ENCODE assay signal across 27 cellular contexts in the genomic region with DNA sequence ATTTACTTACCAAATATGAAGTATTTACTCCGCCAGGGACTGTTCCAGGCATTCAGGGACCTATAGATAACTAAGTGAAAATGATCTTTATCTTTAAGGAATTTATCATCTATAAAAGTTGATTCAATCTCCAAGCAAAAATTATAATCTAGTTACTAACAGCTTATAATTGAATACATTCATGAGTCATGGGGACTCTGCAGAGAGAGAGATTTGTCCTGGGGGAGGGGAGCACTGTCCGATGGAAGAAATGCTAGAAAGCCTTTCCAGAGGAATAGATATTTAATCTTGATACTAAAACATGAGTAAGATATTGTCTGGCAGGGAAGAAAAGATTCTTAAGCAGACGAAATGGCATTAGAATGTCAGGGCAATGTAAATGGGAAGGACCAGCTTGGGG.
"Had no signal": no experiment of that assay in that cellular context is flagged by ENCODE, and none has a peak within 500 bp of the region (broad histone marks: within the 10 kb centered on the region; RNA-seq: fewer than 3 reads in every experiment).

No MANE protein-coding gene starts in this region.

- ATAC-seq: activated CD4-positive, CD25-positive, alpha-beta regulatory T cell treated with anti-CD3 and anti-CD28 coated beads, Interleukin-2, amount 50 U/mL, for 24 hours; gastrocnemius medialis; left cardiac atrium; left ventricle myocardium superior; mucosa of descending colon; natural killer cell treated with Interleukin-12 subunit alpha and Interleukin-12 subunit beta and Interleukin-15 and Interleukin-18, amount 100 ng/mL, for 72 hours; psoas muscle; stimulated activated effector memory CD8-positive, alpha-beta T cell treated with anti-CD3 and anti-CD28 coated beads, Interleukin-12 subunit alpha, Interleukin-12 subunit beta, amount 100 ng/mL, for 72 hours had no signal

- FAIRE-seq: endothelial cell of umbilical vein, keratinocyte, small intestine had no signal

- H3K4me2 ChIP-seq: hepatocyte had no signal

- H3K27ac ChIP-seq: hepatocyte, parathyroid adenoma, sigmoid colon, uterus, VCaP had no signal

- H2AFZ ChIP-seq: hepatocyte, parathyroid adenoma had no signal

- DNase-seq: activated CD4-positive, alpha-beta T cell treated with anti-CD3 and anti-CD28 coated beads for 48 hours; activated CD4-positive, alpha-beta T cell treated with anti-CD3 and anti-CD28 coated beads, Interleukin-2, amount 50 U/mL, for 48 hours; activated CD8-positive, alpha-beta memory T cell treated with anti-CD3 and anti-CD28 coated beads for 24 hours; activated effector memory CD4-positive, alpha-beta T cell treated with anti-CD3 and anti-CD28 coated beads, Interleukin-2, amount 50 U/mL, for 16 hours; activated naive CD4-positive, alpha-beta T cell treated with anti-CD3 and anti-CD28 coated beads for 36 hours; activated naive CD8-positive, alpha-beta T cell treated with anti-CD3 and anti-CD28 coated beads for 36 hours; amniotic stem cell; caudate nucleus; gastrocnemius medialis; glutamatergic neuron; left cardiac atrium; left ventricle myocardium superior; mucosa of descending colon; psoas muscle; sigmoid colon; small intestine; stimulated activated CD4-positive, alpha-beta T cell treated with anti-CD3 and anti-CD28 coated beads, Interleukin-4, amount 100 ng/mL, for 24 hours; substantia nigra; uterus had no signal

- H3K27me3 ChIP-seq: gastrocnemius medialis, hepatocyte, sigmoid colon, uterus had no signal

- H3K4me1 ChIP-seq: parathyroid adenoma, sigmoid colon, uterus had no signal

- H3K36me3 ChIP-seq: gastrocnemius medialis, sigmoid colon, uterus had no signal

- H3K9me3 ChIP-seq: gastrocnemius medialis, mucosa of descending colon, psoas muscle, sigmoid colon, uterus had no signal

- H3K79me2 ChIP-seq: hepatocyte, parathyroid adenoma had no signal

- H3K4me3 ChIP-seq: gastrocnemius medialis, hepatocyte, mucosa of descending colon, psoas muscle, sigmoid colon, uterus had no signal

- H3K9ac ChIP-seq: parathyroid adenoma had no signal
